In the genomic region with DNA sequence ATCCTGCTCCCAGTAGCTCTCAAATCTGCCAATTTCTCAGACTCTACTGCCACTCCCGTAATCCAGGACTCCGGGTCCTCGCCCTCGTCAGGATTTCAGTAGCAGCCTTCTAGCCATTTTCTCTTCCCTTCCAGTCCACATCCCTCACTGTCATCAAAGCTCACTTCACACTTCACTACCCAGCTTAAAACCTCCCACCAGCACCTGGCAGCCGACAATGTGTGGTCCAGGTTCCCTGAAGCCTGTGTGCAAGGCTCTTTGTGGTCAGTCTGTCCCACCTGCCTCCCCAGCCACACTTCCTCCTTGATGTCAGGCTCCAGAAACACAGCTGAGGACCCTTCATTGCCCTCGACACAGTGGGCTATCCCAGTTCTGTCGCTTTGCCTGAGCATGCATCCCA, we compare ENCODE assay signal across 18 cellular contexts.
DNase-seq lines count a peak whose midpoint lies in the region; ATAC-seq and TF ChIP-seq lines count a peak whose summit lies in the region.
"Had no signal": no experiment of that assay in that cellular context is flagged by ENCODE, and none has a peak within 500 bp of the region (broad histone marks: within the 10 kb centered on the region; RNA-seq: fewer than 3 reads in every experiment).

No MANE protein-coding gene starts in this region.

- TF ChIP-seq CTCF in omental fat pad (IDR thresholded peaks at IDR 0.05) = no peak
- TF ChIP-seq CTCF in BE2C (IDR thresholded peaks at IDR 0.05; ENCODE audit: low read depth, low read length) = no peak

- no peaks in the 10 kb centered on the region for H3K9me3 ChIP-seq in neuronal stem cell (replicated peaks in 1 of 2; ENCODE audit: control insufficient read depth in 2 of 2, insufficient read depth in 1 of 2, low read depth in 1 of 2, low read length in 2 of 2)
- H3K9me3 ChIP-seq in BE2C = no peaks in the 10 kb centered on the region
- H3K9me3 ChIP-seq: A549, Peyer's patch had no signal

- TF ChIP-seq EP300 in Ishikawa (IDR thresholded peaks at IDR 0.05; ENCODE audit: borderline replicate concordance) = no peak

- no peak overlapping the region for H2AFZ ChIP-seq in neuronal stem cell (ENCODE audit: low read length)

- H3K4me1 ChIP-seq in neuronal stem cell (ENCODE audit: control insufficient read depth in 2 of 2, insufficient read depth in 1 of 2, low read depth in 1 of 2, low read length in 2 of 2) (peaks cover 0 to 19% of the 10 kb centered on the region in 2 donors), BE2C (peaks cover 63% of the 10 kb centered on the region)

- TF ChIP-seq RAD21 in Ishikawa (IDR thresholded peaks at IDR 0.05; ENCODE audit: low read depth) = no peak

- H3K79me1 ChIP-seq in neuronal stem cell (ENCODE audit: low read depth, low read length) = no peaks in the 10 kb centered on the region

- H3K27ac ChIP-seq in neuronal stem cell (replicated peaks; ENCODE audit: low read length) = no peak overlapping the region
- H3K27ac ChIP-seq: A549, C4-2B, Peyer's patch, SK-N-MC had no signal

- H3K4ac ChIP-seq in neuronal stem cell (ENCODE audit: low read length) = no peak overlapping the region

- peak overlapping the region; percentile 57 for H3K18ac ChIP-seq in neuronal stem cell (ENCODE audit: low read length)

- H2BK12ac ChIP-seq in neuronal stem cell (ENCODE audit: low read length) = no peak overlapping the region

- H2BK120ac ChIP-seq in neuronal stem cell (ENCODE audit: low read depth, low read length) = no peak overlapping the region

- H3K36me3 ChIP-seq in neuronal stem cell (replicated peaks in 1 of 2; ENCODE audit: control insufficient read depth in 2 of 2, insufficient read depth in 2 of 2, low read length in 2 of 2) (peaks cover 0 to under 1% of the 10 kb centered on the region in 2 donors), BE2C (no peaks in the 10 kb centered on the region; the same call in 1 of the 2 replicates)
- H3K36me3 ChIP-seq: Peyer's patch had no signal

- H4K91ac ChIP-seq in neuronal stem cell (ENCODE audit: low read depth, low read length, poor library complexity) = no peak overlapping the region

- H4K8ac ChIP-seq in neuronal stem cell (ENCODE audit: low read depth, low read length) = no peak overlapping the region

- H3K4me3 ChIP-seq in neuronal stem cell (ENCODE audit: low read length in 2 of 2) (no peak overlapping the region), BE2C (ENCODE audit: low read depth, low read length) (no peak overlapping the region)
- H3K4me3 ChIP-seq: A549, Peyer's patch, SK-N-MC had no signal

- H3K9ac ChIP-seq in neuronal stem cell (ENCODE audit: low read depth, low read length, poor library complexity) = no peak overlapping the region

- H3K14ac ChIP-seq in neuronal stem cell (ENCODE audit: low read length) = no peak overlapping the region

- no CpG with 5 or more reads among the region's 7 CpGs for WGBS in neuronal stem cell (ENCODE audit: extremely low coverage in 2 of 2, insufficient read length in 2 of 2, insufficient replicate concordance in 1 of 2), 2 donors

- no peak overlapping the region for H2BK15ac ChIP-seq in neuronal stem cell (ENCODE audit: low read length)

- no peak for ATAC-seq in omental fat pad (ENCODE audit: low FRiP score)
- ATAC-seq in HG02852 (IDR thresholded peaks at IDR 0.05; ENCODE audit: unreplicated experiment) = no peak
- ATAC-seq: A549, HepG2, Right ventricle myocardium inferior had no signal

- no peak overlapping the region for H2BK5ac ChIP-seq in neuronal stem cell (ENCODE audit: low read length)

- H3K27me3 ChIP-seq in neuronal stem cell (ENCODE audit: control insufficient read depth in 3 of 3, insufficient read depth in 3 of 3, low read depth in 1 of 3, low read length in 3 of 3) (no peaks in the 10 kb centered on the region), BE2C (no peaks in the 10 kb centered on the region)
- H3K27me3 ChIP-seq: Peyer's patch had no signal

- DNase-seq in NCI-H82 (lab: John Stamatoyannopoulos, UW) = peak; percentile 47
- no peak for DNase-seq in NCI-H82 treated with DMSO at 0.1 percent for 48 hours (lab: John Stamatoyannopoulos, UW; ENCODE audit: unreplicated experiment)
- peak; percentile 61 for DNase-seq in glomerular visceral epithelial cell (ENCODE audit: extremely low spot score)
- no peak for DNase-seq in neuronal stem cell (ENCODE audit: low spot score)
- DNase-seq in omental fat pad (ENCODE audit: low spot score) = no peak
- no peak for DNase-seq in BE2C
- DNase-seq: KG1, NCI-H1436 treated with DMSO at 0.1 percent for 48 hours, NCI-H2081 treated with DMSO at 0.1 percent for 48 hours, NCI-H524, Peyer's patch had no signal

- no peak overlapping the region for H3K4me2 ChIP-seq in neuronal stem cell (ENCODE audit: insufficient read depth, low read length, poor library complexity, severe bottlenecking)
- H3K4me2 ChIP-seq: A549 had no signal

- no peak overlapping the region for H3K23ac ChIP-seq in neuronal stem cell (ENCODE audit: low read depth, low read length, poor library complexity)

- H2AK5ac ChIP-seq in neuronal stem cell (ENCODE audit: low read depth, low read length) = no peak overlapping the region

TF ChIP-seq in Ishikawa, 13 proteins besides CTCF, POLR2A, EP300 and RAD21:
- TF ChIP-seq NFIC (IDR thresholded peaks at IDR 0.05) (0 out of 2 replicates have a peak, but pooled peaks have one; percentile 7), TAF1 (IDR thresholded peaks at IDR 0.05; ENCODE audit: low read depth) (no peak)

Comparison
In these comparisons a context has a peak if more than half of its experiments do, and no peak if none do; other contexts are left out.
1. DNase-seq: peak in NCI-H82 (single experiment) and glomerular visceral epithelial cell (single experiment); none in NCI-H82 treated with DMSO at 0.1 percent for 48 hours (single experiment), neuronal stem cell (single experiment), omental fat pad (single experiment) and BE2C (single experiment).